Comparison of ENCODE assay signal across 33 cellular contexts in the genomic region with DNA sequence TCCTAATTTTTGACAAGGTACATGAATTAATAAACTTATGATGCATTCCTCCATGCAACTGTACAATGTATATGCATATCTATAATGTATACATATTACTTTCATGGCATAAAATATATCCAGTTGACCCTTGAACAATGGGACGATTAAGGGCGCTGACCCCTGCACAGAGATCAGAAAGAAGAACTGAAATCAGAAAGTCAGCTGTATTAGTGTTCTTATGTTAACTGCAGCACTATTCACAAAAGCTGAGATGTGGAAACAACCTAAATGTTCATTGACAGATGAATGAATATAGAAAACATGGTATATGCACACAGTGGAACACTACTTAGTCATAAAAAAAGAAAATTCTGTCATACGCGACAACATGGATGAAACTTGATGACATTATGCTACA.
"Had no signal": no experiment of that assay in that cellular context is flagged by ENCODE, and none has a peak within 500 bp of the region (broad histone marks: within the 10 kb centered on the region; RNA-seq: fewer than 3 reads in every experiment).

No MANE protein-coding gene starts in this region.

- H3K36me3 ChIP-seq: adrenal gland, ascending aorta, brain microvascular endothelial cell, breast epithelium, cardiac muscle cell had no signal

- H3K27ac ChIP-seq: adrenal gland, ascending aorta, body of pancreas, brain microvascular endothelial cell, breast epithelium, cardiac muscle cell had no signal

- H3K9me3 ChIP-seq: adrenal gland, ascending aorta, body of pancreas, breast epithelium had no signal

- H3K4me3 ChIP-seq: adrenal gland, ascending aorta, body of pancreas, breast epithelium, cardiac muscle cell had no signal

- DNase-seq: activated effector memory CD4-positive, alpha-beta T cell treated with anti-CD3 and anti-CD28 coated beads, Interleukin-2, amount 50 U/mL, for 16 hours; activated effector memory CD4-positive, alpha-beta T cell treated with Interleukin-2 at 50 U/mL for 16 hours; activated gamma-delta T cell; activated gamma-delta T cell treated with Interleukin-2 at 50 U/mL for 16 hours; activated naive CD4-positive, alpha-beta T cell; activated naive CD4-positive, alpha-beta T cell treated with anti-CD3 and anti-CD28 coated beads for 36 hours; activated naive CD4-positive, alpha-beta T cell treated with anti-CD3 and anti-CD28 coated beads, Interleukin-2, amount 10 ng/mL, durations not matched to agents 7 days and 5 days; activated naive CD4-positive, alpha-beta T cell treated with anti-CD3 and anti-CD28 coated beads, Interleukin-2, amount 50 U/mL, for 16 hours; activated naive CD4-positive, alpha-beta T cell treated with Interleukin-2 at 50 U/mL for 16 hours; activated naive CD8-positive, alpha-beta T cell treated with anti-CD3 and anti-CD28 coated beads for 36 hours; activated naive CD8-positive, alpha-beta T cell treated with anti-CD3 and anti-CD28 coated beads, Interleukin-2, amount 10 ng/mL, durations not matched to agents 7 days and 5 days; activated naive CD8-positive, alpha-beta T cell treated with anti-CD3 and anti-CD28 coated beads, Interleukin-2, amount 50 U/mL, for 24 hours; activated T-cell treated with anti-CD3 and anti-CD28 coated beads, Interleukin-2, amount 50 U/mL, for 24 hours; activated T-cell treated with anti-CD3 and anti-CD28 coated beads, Interleukin-2, amount 50 U/mL, for 4 hours; activated T-cell treated with anti-CD3 and anti-CD28 coated beads, Interleukin-2, amount 50 U/mL, for 48 hours; activated T-cell treated with anti-CD3 and anti-CD28 coated beads, Interleukin-2, amount 50 U/mL, for 72 hours; adrenal gland; amniotic stem cell; amygdala; anterior cingulate cortex; aorta; body of pancreas; brain microvascular endothelial cell; caudate nucleus; central memory CD4-positive, alpha-beta T cell; cerebellar nuclear complex had no signal

- H3K4me1 ChIP-seq: adrenal gland, ascending aorta, body of pancreas, breast epithelium had no signal

- FAIRE-seq: astrocyte, bronchial epithelial cell had no signal

- H3K27me3 ChIP-seq: adrenal gland, ascending aorta, body of pancreas, brain microvascular endothelial cell, breast epithelium, cardiac muscle cell had no signal

- ATAC-seq: activated naive CD4-positive, alpha-beta T cell treated with anti-CD3 and anti-CD28 coated beads, Interleukin-2, amount 50 U/mL, for 72 hours; activated naive CD8-positive, alpha-beta T cell treated with anti-CD3 and anti-CD28 coated beads, Interleukin-2, amount 50 U/mL, for 24 hours; activated T-cell treated with anti-CD3 and anti-CD28 coated beads, Interleukin-2, amount 50 U/mL, for 4 hours; activated T-cell treated with anti-CD3 and anti-CD28 coated beads, Interleukin-2, amount 50 U/mL, for 72 hours; activated T-helper 17 cell treated with anti-CD3 and anti-CD28 coated beads, Interleukin-2, amount 50 U/mL, for 72 hours; body of pancreas had no signal
